ENCODE assay signal across 32 cellular contexts in genomic region chr2:208128136-208128535, GRCh38. TPM values are rescaled to one million over a fixed set of nuclear protein-coding genes. Genes with fewer than 3 reads are reported as not detected.
DNase-seq lines count a peak whose midpoint lies in the region; ATAC-seq, FAIRE-seq and TF ChIP-seq lines count a peak whose summit lies in the region.
"Had no signal": no experiment of that assay in that cellular context is flagged by ENCODE, and none has a peak within 500 bp of the region (broad histone marks: within the 10 kb centered on the region; RNA-seq: fewer than 3 reads in every experiment).

No MANE protein-coding gene starts in this region.

- H2BK12ac ChIP-seq in H1 (ENCODE audit: low read depth, low read length) (no peak overlapping the region), neuronal stem cell (ENCODE audit: low read length) (no peak overlapping the region), trophoblast cell (ENCODE audit: low read length) (peak overlapping the region; percentile 83)

- no peak overlapping the region for H2BK20ac ChIP-seq in H1 (ENCODE audit: low read length)

- H3K4ac ChIP-seq in H1 (replicated peaks; ENCODE audit: insufficient read length, low read depth, low read length) (no peak overlapping the region), neuronal stem cell (ENCODE audit: low read length) (no peak overlapping the region), trophoblast cell (ENCODE audit: low read depth, low read length) (no peak overlapping the region)

- H3K9me3 ChIP-seq in H1 (ENCODE audit: insufficient read depth in 2 of 2, low read depth in 1 of 2, low read length in 1 of 2) (no peaks in the 10 kb centered on the region), neuronal stem cell (replicated peaks in 1 of 2; ENCODE audit: control insufficient read depth in 2 of 2, insufficient read depth in 1 of 2, low read depth in 1 of 2, low read length in 2 of 2) (no peaks in the 10 kb centered on the region), trophoblast cell (ENCODE audit: insufficient read depth, low read depth, low read length) (no peaks in the 10 kb centered on the region), OCI-LY7 (ENCODE audit: low read length) (no peaks in the 10 kb centered on the region)
- H3K9me3 ChIP-seq: BE2C, BLaER1 had no signal

- POLR2A ChIA-PET in H1 (lab: Charles Lee; ENCODE audit: partially characterized antibody) (no interaction called here), OCI-LY7 (lab: Charles Lee) (no interaction called here)

- H3K9ac ChIP-seq in H1 (replicated peaks in 1 of 4; ENCODE audit: extremely low read depth in 1 of 4, low read depth in 3 of 4, low read length in 3 of 4): no peak overlapping the region
- H3K9ac ChIP-seq in neuronal stem cell (ENCODE audit: low read depth, low read length, poor library complexity): no peak overlapping the region
- H3K9ac ChIP-seq in trophoblast cell (ENCODE audit: low read length): no peak overlapping the region
- H3K9ac ChIP-seq: BLaER1 had no signal

- no peak overlapping the region for H3K27ac ChIP-seq in H1 (ENCODE audit: low read depth, low read length)
- no peak overlapping the region for H3K27ac ChIP-seq in neuronal stem cell (replicated peaks; ENCODE audit: low read length)
- H3K27ac ChIP-seq in trophoblast cell (ENCODE audit: low read depth, low read length): no peak overlapping the region
- H3K27ac ChIP-seq in OCI-LY7 (ENCODE audit: low read depth, low read length, poor library complexity, severe bottlenecking): no peak overlapping the region
- H3K27ac ChIP-seq: BLaER1 had no signal

- H2AFZ ChIP-seq in H1 (ENCODE audit: low read length) (no peak overlapping the region), neuronal stem cell (ENCODE audit: low read length) (no peak overlapping the region), trophoblast cell (ENCODE audit: insufficient read depth, low read length, poor library complexity) (no peak overlapping the region), OCI-LY7 (ENCODE audit: low read length) (no peak overlapping the region)

- intact Hi-C loops in OCI-LY7 (cut with micrococcal nuclease; ENCODE audit: unreplicated experiment): no loop called here

- WGBS in H1 (ENCODE audit: extremely low coverage in 1 of 2, insufficient coverage in 1 of 2, insufficient read length in 1 of 2, insufficient replicate concordance in 2 of 2, low coverage in 1 of 2, low lambda C conversion rate in 2 of 2, missing lambda C conversion rate in 1 of 2), 2 experiments: 91% methylated on average over 12 of the region's 12 CpGs; no CpG with 5 or more reads in 1 of the 2 experiments
- WGBS in neuronal stem cell (ENCODE audit: extremely low coverage in 2 of 2, insufficient read length in 2 of 2, insufficient replicate concordance in 1 of 2), 2 donors: no CpG with 5 or more reads among the region's 12 CpGs
- WGBS in trophoblast cell (ENCODE audit: extremely low coverage, insufficient coverage, insufficient read length): no CpG with 5 or more reads among the region's 12 CpGs

- no peaks in the 10 kb centered on the region for H3K79me2 ChIP-seq in H1 (ENCODE audit: control insufficient read depth in 1 of 2, insufficient read depth in 2 of 2, low read length in 2 of 2)
- peaks cover 2% of the 10 kb centered on the region for H3K79me2 ChIP-seq in trophoblast cell (ENCODE audit: control insufficient read depth, insufficient read depth, low read length, poor library complexity)
- no peaks in the 10 kb centered on the region for H3K79me2 ChIP-seq in OCI-LY7 (ENCODE audit: insufficient read depth, low read depth, low read length)

- DNase-seq in H1 (ENCODE audit: low read depth in 1 of 2, low spot score in 2 of 2): peak in 1 of 2 experiments; percentile 36
- no peak for DNase-seq in neuronal stem cell (ENCODE audit: low spot score)
- DNase-seq in trophoblast cell: no peak
- no peak for DNase-seq in NCI-H2029 treated with DMSO at 0.1 percent for 48 hours (lab: John Stamatoyannopoulos, UW)
- no peak for DNase-seq in OCI-LY7 (ENCODE audit: low spot score)
- DNase-seq: 8988T; ACHN; BE2C; C1 segment of cervical spinal cord; CD4-positive, alpha-beta memory T cell; CD4-positive, CD25-positive, alpha-beta regulatory T cell; CD8-positive, alpha-beta memory T cell; COR-L47; DMS 273 treated with DMSO at 0.1 percent for 48 hours; DMS153; DMS53; DMS79; DND-41; EL; GDM1 had no signal

- TF ChIP-seq CTCF in H1 (IDR thresholded peaks at IDR 0.05; ENCODE audit: control extremely low read depth in 1 of 3, insufficient read depth in 1 of 3, low read depth in 1 of 3, low read length in 3 of 3) (no peak), OCI-LY7 (conservative IDR thresholded peaks at IDR 0.05; ENCODE audit: low read length) (no peak)

- H3K23ac ChIP-seq in H1 (ENCODE audit: insufficient read length) (no peak overlapping the region), neuronal stem cell (ENCODE audit: low read depth, low read length, poor library complexity) (no peak overlapping the region), trophoblast cell (ENCODE audit: low read length) (no peak overlapping the region)

- H3K4me2 ChIP-seq in H1 (ENCODE audit: insufficient read depth in 1 of 2, low read depth in 2 of 2, low read length in 2 of 2) (no peak overlapping the region), neuronal stem cell (ENCODE audit: insufficient read depth, low read length, poor library complexity, severe bottlenecking) (no peak overlapping the region), trophoblast cell (ENCODE audit: low read length) (no peak overlapping the region), OCI-LY7 (ENCODE audit: low read length) (no peak overlapping the region)
- H3K4me2 ChIP-seq: BLaER1 had no signal

- H3K9me2 ChIP-seq in OCI-LY7 (ENCODE audit: insufficient read depth, low read length): no peaks in the 10 kb centered on the region

- no peak overlapping the region for H3K56ac ChIP-seq in H1 (replicated peaks; ENCODE audit: insufficient read length, low read depth, low read length)

- H4K12ac ChIP-seq in trophoblast cell (ENCODE audit: low read depth, low read length): no peak overlapping the region

- no peak for TF ChIP-seq POLR2A in H1 (IDR thresholded peaks at IDR 0.05; ENCODE audit: control extremely low read depth in 1 of 2, low read depth in 2 of 2, low read length in 2 of 2)

- H3K79me1 ChIP-seq in H1 (ENCODE audit: low read depth, low read length) (no peaks in the 10 kb centered on the region), neuronal stem cell (ENCODE audit: low read depth, low read length) (no peaks in the 10 kb centered on the region), trophoblast cell (ENCODE audit: low read length) (peaks cover 9% of the 10 kb centered on the region)

- CTCF ChIA-PET in H1 (lab: Charles Lee; ENCODE audit: partially characterized antibody): interaction anchor here (0.8 to 1.3 kb wide), 3 partner anchors 11 to 48 kb away, joined by 3 to 4 read pairs (median 3); no protein-coding TSS in a partner anchor
- CTCF ChIA-PET in OCI-LY7 (lab: Charles Lee; ENCODE audit: unreplicated experiment): no interaction called here

- no peak overlapping the region for H3K18ac ChIP-seq in H1 (ENCODE audit: extremely low read depth, low read length)
- peak overlapping the region; percentile 74 for H3K18ac ChIP-seq in neuronal stem cell (ENCODE audit: low read length)
- no peak overlapping the region for H3K18ac ChIP-seq in trophoblast cell (ENCODE audit: low read length)

- H4K8ac ChIP-seq in H1 (ENCODE audit: extremely low read depth, insufficient read depth, low read length) (0 out of 2 replicates have a peak overlapping the region, but pooled peaks have one; percentile 18), neuronal stem cell (ENCODE audit: low read depth, low read length) (no peak overlapping the region), trophoblast cell (ENCODE audit: low read depth, low read length) (no peak overlapping the region)

- H4K20me1 ChIP-seq in H1 (replicated peaks in 1 of 2; ENCODE audit: control insufficient read depth in 1 of 2, insufficient read depth in 2 of 2, low read length in 2 of 2) (no peaks in the 10 kb centered on the region), OCI-LY7 (ENCODE audit: insufficient read depth, low read length) (no peaks in the 10 kb centered on the region)
- H4K20me1 ChIP-seq: BLaER1 had no signal

- no peak overlapping the region for H3K4me3 ChIP-seq in H1 (ENCODE audit: extremely low read depth in 1 of 4, insufficient read depth in 2 of 4, low read depth in 3 of 4, low read length in 4 of 4)
- H3K4me3 ChIP-seq in neuronal stem cell (ENCODE audit: low read length in 2 of 2): no peak overlapping the region
- H3K4me3 ChIP-seq in trophoblast cell (ENCODE audit: low read depth, low read length): no peak overlapping the region
- H3K4me3 ChIP-seq in OCI-LY7 (ENCODE audit: low read depth, low read length, poor library complexity, severe bottlenecking): no peak overlapping the region
- H3K4me3 ChIP-seq: BLaER1, GM12878 had no signal

- H3K23me2 ChIP-seq in H1 (ENCODE audit: low read depth, low read length): no peaks in the 10 kb centered on the region

- no peak overlapping the region for H3K14ac ChIP-seq in H1 (ENCODE audit: insufficient read length)
- H3K14ac ChIP-seq in neuronal stem cell (ENCODE audit: low read length): no peak overlapping the region
- no peak overlapping the region for H3K14ac ChIP-seq in trophoblast cell (ENCODE audit: low read length)

- BruUV-seq in OCI-LY7 (replicated peaks; lab: Mats Ljungman, UMichigan): no TSS peak

- H3K36me3 ChIP-seq in H1 (ENCODE audit: control insufficient read depth in 2 of 4, insufficient read depth in 4 of 4, low read length in 3 of 4): no peaks in the 10 kb centered on the region
- no peaks in the 10 kb centered on the region for H3K36me3 ChIP-seq in neuronal stem cell (replicated peaks in 1 of 2; ENCODE audit: control insufficient read depth in 2 of 2, insufficient read depth in 2 of 2, low read length in 2 of 2)
- H3K36me3 ChIP-seq in trophoblast cell (ENCODE audit: control insufficient read depth in 1 of 2, insufficient read depth in 2 of 2, low read length in 2 of 2): no peaks in the 10 kb centered on the region
- no peaks in the 10 kb centered on the region for H3K36me3 ChIP-seq in OCI-LY7 (ENCODE audit: insufficient read depth, low read length)
- H3K36me3 ChIP-seq: BE2C, BLaER1 had no signal

- H2BK15ac ChIP-seq in H1 (ENCODE audit: low read length) (no peak overlapping the region; the same call in 1 of the 2 replicates), neuronal stem cell (ENCODE audit: low read length) (no peak overlapping the region)

- no peaks in the 10 kb centered on the region for H3K27me3 ChIP-seq in H1 (replicated peaks in 1 of 4; ENCODE audit: control insufficient read depth in 3 of 4, extremely low read depth in 1 of 4, insufficient read depth in 3 of 4, low read length in 3 of 4)
- no peaks in the 10 kb centered on the region for H3K27me3 ChIP-seq in neuronal stem cell (ENCODE audit: control insufficient read depth in 3 of 3, insufficient read depth in 3 of 3, low read depth in 1 of 3, low read length in 3 of 3)
- H3K27me3 ChIP-seq in trophoblast cell (ENCODE audit: insufficient read depth, low read length): no peaks in the 10 kb centered on the region
- H3K27me3 ChIP-seq: BE2C, BLaER1 had no signal

- no peak for TF ChIP-seq RAD21 in H1 (IDR thresholded peaks at IDR 0.05 in 1 of 2, conservative IDR thresholded peaks at IDR 0.05 in 1 of 2; ENCODE audit: low read depth in 2 of 2, low read length in 2 of 2)

- no peak for ATAC-seq in HG02884 (IDR thresholded peaks at IDR 0.05; ENCODE audit: unreplicated experiment)
- ATAC-seq in GM21515 (IDR thresholded peaks at IDR 0.05; ENCODE audit: unreplicated experiment): no peak
- ATAC-seq: GM12878 had no signal

- H3K4me1 ChIP-seq in H1 (replicated peaks in 1 of 4; ENCODE audit: control insufficient read depth in 3 of 4, insufficient read depth in 4 of 4, low read length in 3 of 4) (no peaks in the 10 kb centered on the region), neuronal stem cell (ENCODE audit: control insufficient read depth in 2 of 2, insufficient read depth in 1 of 2, low read depth in 1 of 2, low read length in 2 of 2) (peaks cover 0 to 8% of the 10 kb centered on the region in 2 donors), trophoblast cell (ENCODE audit: control insufficient read depth in 1 of 2, insufficient read depth in 2 of 2, low read length in 2 of 2) (peaks cover 6 to 14% of the 10 kb centered on the region in 2 experiments), OCI-LY7 (ENCODE audit: insufficient read depth, low read length, poor library complexity, severe bottlenecking) (no peaks in the 10 kb centered on the region)
- H3K4me1 ChIP-seq: BLaER1 had no signal

- H2BK120ac ChIP-seq in H1 (replicated peaks; ENCODE audit: low read depth, low read length): no peak overlapping the region
- H2BK120ac ChIP-seq in neuronal stem cell (ENCODE audit: low read depth, low read length): no peak overlapping the region
- H2BK120ac ChIP-seq in trophoblast cell (ENCODE audit: insufficient read depth, low read length, poor library complexity): peak overlapping the region; percentile 56

- H2BK5ac ChIP-seq in H1 (ENCODE audit: low read depth, low read length) (no peak overlapping the region), neuronal stem cell (ENCODE audit: low read length) (no peak overlapping the region), trophoblast cell (ENCODE audit: low read depth, low read length, poor library complexity) (no peak overlapping the region)

- no peak for TF ChIP-seq EP300 in H1 (IDR thresholded peaks at IDR 0.05; ENCODE audit: borderline replicate concordance in 1 of 2, low read depth in 2 of 2, low read length in 2 of 2)

- no peak overlapping the region for H2AK5ac ChIP-seq in H1 (ENCODE audit: low read depth, low read length)
- no peak overlapping the region for H2AK5ac ChIP-seq in neuronal stem cell (ENCODE audit: low read depth, low read length)
- H2AK5ac ChIP-seq in trophoblast cell (ENCODE audit: low read length): peak overlapping the region; percentile 96

- no peak for FAIRE-seq in H1 (lab: Jason Lieb, UNC)
- FAIRE-seq: A204.1, GM12878, GM12892, GM18507 had no signal

- no peak overlapping the region for H4K5ac ChIP-seq in H1 (ENCODE audit: insufficient read length, low read depth, low read length)

- H4K91ac ChIP-seq in H1 (replicated peaks; ENCODE audit: insufficient read length, low read length) (no peak overlapping the region), neuronal stem cell (ENCODE audit: low read depth, low read length, poor library complexity) (no peak overlapping the region), trophoblast cell (ENCODE audit: low read depth, low read length) (peak overlapping the region; percentile 36)

RNA-seq across cellular contexts. Expression of gene CRYGC, which starts 1.5 kb away (rescaled TPM):
- not detected in 2 replicates for total RNA-seq in H1 (2021; fragmentation: NEBNext Ultra II Directional; extraction: Animal tissue kit (Norgen Biotek cat#: 25700))
- not detected in 2 replicates for polyA plus RNA-seq in H1 (2011; rRNA removed)
- polyA plus RNA-seq in H1 (2011; cell fraction: cytosol; rRNA removed): not detected
- not detected for polyA plus RNA-seq in H1 (2011; cell fraction: nucleus; rRNA removed)
- polyA plus RNA-seq in H1 (2012, experiment 1 of 2): not detected in 4 replicates
- not detected for polyA plus RNA-seq in H1 (2012, experiment 2 of 2)
- polyA plus RNA-seq in H1 (2013, experiment 1 of 2): not detected
- polyA plus RNA-seq in H1 (2013, experiment 2 of 2): not detected
- polyA minus RNA-seq in H1 (2011; rRNA and poly(A)+ RNA removed): not detected in 2 replicates
- not detected for polyA minus RNA-seq in H1 (2011; cell fraction: cytosol; rRNA and poly(A)+ RNA removed)
- polyA minus RNA-seq in H1 (2011; cell fraction: nucleus; rRNA and poly(A)+ RNA removed): not detected
- not detected for polyA plus RNA-seq in neuronal stem cell (2013, experiment 1 of 2)
- not detected for polyA plus RNA-seq in neuronal stem cell (2013, experiment 2 of 2)
- 0.17 and 0.25 TPM in 2 replicates for polyA plus RNA-seq in trophoblast cell (2013)
- total RNA-seq in OCI-LY7 (2014; rRNA removed; shearing (Covaris generic)): not detected in 2 replicates
- total RNA-seq in OCI-LY7 (2022): not detected in 2 replicates
- total RNA-seq: A673; CD4-positive, alpha-beta memory T cell; CD4-positive, CD25-positive, alpha-beta regulatory T cell; CD8-positive, alpha-beta memory T cell; Daoy; GM12878 had no signal
- polyA plus RNA-seq: AG04450; CD14-positive monocyte; CD4-positive, alpha-beta memory T cell; CD4-positive, CD25-positive, alpha-beta regulatory T cell; CD8-positive, alpha-beta memory T cell; GM12878 had no signal

RNA-seq across cellular contexts. Expression of gene CRYGD, which starts 3.8 kb away (rescaled TPM):
- 0.98 and 2.9 TPM in 2 replicates for total RNA-seq in H1 (2021; fragmentation: NEBNext Ultra II Directional; extraction: Animal tissue kit (Norgen Biotek cat#: 25700))
- polyA plus RNA-seq in H1 (2011; rRNA removed): 6.0 and 7.1 TPM in 2 replicates
- polyA plus RNA-seq in H1 (2011; cell fraction: cytosol; rRNA removed): 4.6 TPM
- polyA plus RNA-seq in H1 (2011; cell fraction: nucleus; rRNA removed): 11.6 TPM
- polyA plus RNA-seq in H1 (2012, experiment 1 of 2): 3.8 to 8.8 TPM (median 6.2 TPM) in 4 replicates
- polyA plus RNA-seq in H1 (2012, experiment 2 of 2): 12.4 TPM
- polyA plus RNA-seq in H1 (2013, experiment 1 of 2): 1.3 TPM
- polyA plus RNA-seq in H1 (2013, experiment 2 of 2): 1.7 TPM
- 0.38 and 1.2 TPM in 2 replicates for polyA minus RNA-seq in H1 (2011; rRNA and poly(A)+ RNA removed)
- not detected for polyA minus RNA-seq in H1 (2011; cell fraction: cytosol; rRNA and poly(A)+ RNA removed)
- 1.6 TPM for polyA minus RNA-seq in H1 (2011; cell fraction: nucleus; rRNA and poly(A)+ RNA removed)
- 0.99 TPM for polyA plus RNA-seq in neuronal stem cell (2013, experiment 1 of 2)
- polyA plus RNA-seq in neuronal stem cell (2013, experiment 2 of 2): 1.1 TPM
- polyA plus RNA-seq in trophoblast cell (2013): not detected in 2 replicates
- not detected in 2 replicates for total RNA-seq in OCI-LY7 (2014; rRNA removed; shearing (Covaris generic))
- not detected in 2 replicates for total RNA-seq in OCI-LY7 (2022)
- total RNA-seq: A673; CD4-positive, alpha-beta memory T cell; CD8-positive, alpha-beta memory T cell; Daoy; G401; GM12878 had no signal
- polyA plus RNA-seq: AG04450; CD14-positive monocyte; CD4-positive, alpha-beta memory T cell; CD4-positive, CD25-positive, alpha-beta regulatory T cell; CD8-positive, alpha-beta memory T cell; GM12878 had no signal

RNA-seq across cellular contexts. Expression of gene CRYGB, which starts 17.8 kb away (rescaled TPM):
- total RNA-seq in H1 (2021; fragmentation: NEBNext Ultra II Directional; extraction: Animal tissue kit (Norgen Biotek cat#: 25700)): not detected in 2 replicates
- polyA plus RNA-seq in H1 (2011; rRNA removed): 0.30 and 0.38 TPM in 2 replicates
- 0.21 TPM for polyA plus RNA-seq in H1 (2011; cell fraction: cytosol; rRNA removed)
- not detected for polyA plus RNA-seq in H1 (2011; cell fraction: nucleus; rRNA removed)
- 0.33 TPM in 1 of 4 replicates, not detected in the others for polyA plus RNA-seq in H1 (2012, experiment 1 of 2)
- polyA plus RNA-seq in H1 (2012, experiment 2 of 2): not detected
- polyA plus RNA-seq in H1 (2013, experiment 1 of 2): 0.22 TPM
- polyA plus RNA-seq in H1 (2013, experiment 2 of 2): 0.77 TPM
- polyA minus RNA-seq in H1 (2011; rRNA and poly(A)+ RNA removed): not detected in 2 replicates
- polyA minus RNA-seq in H1 (2011; cell fraction: cytosol; rRNA and poly(A)+ RNA removed): not detected
- not detected for polyA minus RNA-seq in H1 (2011; cell fraction: nucleus; rRNA and poly(A)+ RNA removed)
- polyA plus RNA-seq in neuronal stem cell (2013, experiment 1 of 2): not detected
- not detected for polyA plus RNA-seq in neuronal stem cell (2013, experiment 2 of 2)
- not detected in 2 replicates for polyA plus RNA-seq in trophoblast cell (2013)
- total RNA-seq in OCI-LY7 (2014; rRNA removed; shearing (Covaris generic)): not detected in 2 replicates
- not detected in 2 replicates for total RNA-seq in OCI-LY7 (2022)
- total RNA-seq: A673; CD4-positive, alpha-beta memory T cell; CD4-positive, CD25-positive, alpha-beta regulatory T cell; CD8-positive, alpha-beta memory T cell; Daoy; G401; GM12878 had no signal
- polyA plus RNA-seq: AG04450; CD14-positive monocyte; CD4-positive, alpha-beta memory T cell; CD4-positive, CD25-positive, alpha-beta regulatory T cell; CD8-positive, alpha-beta memory T cell; GM12878 had no signal

RNA-seq across cellular contexts. Expression of gene CRYGA, which starts 35.3 kb away (rescaled TPM):
- total RNA-seq in H1 (2021; fragmentation: NEBNext Ultra II Directional; extraction: Animal tissue kit (Norgen Biotek cat#: 25700)): not detected in 2 replicates
- polyA plus RNA-seq in H1 (2011; rRNA removed): not detected in 2 replicates
- polyA plus RNA-seq in H1 (2011; cell fraction: cytosol; rRNA removed): not detected
- polyA plus RNA-seq in H1 (2011; cell fraction: nucleus; rRNA removed): not detected
- not detected in 4 replicates for polyA plus RNA-seq in H1 (2012, experiment 1 of 2)
- polyA plus RNA-seq in H1 (2012, experiment 2 of 2): not detected
- polyA plus RNA-seq in H1 (2013, experiment 1 of 2): 0.10 TPM
- polyA plus RNA-seq in H1 (2013, experiment 2 of 2): not detected
- polyA minus RNA-seq in H1 (2011; rRNA and poly(A)+ RNA removed): not detected in 2 replicates
- not detected for polyA minus RNA-seq in H1 (2011; cell fraction: cytosol; rRNA and poly(A)+ RNA removed)
- not detected for polyA minus RNA-seq in H1 (2011; cell fraction: nucleus; rRNA and poly(A)+ RNA removed)
- polyA plus RNA-seq in neuronal stem cell (2013, experiment 1 of 2): not detected
- polyA plus RNA-seq in neuronal stem cell (2013, experiment 2 of 2): not detected
- not detected in 2 replicates for polyA plus RNA-seq in trophoblast cell (2013)
- total RNA-seq in OCI-LY7 (2014; rRNA removed; shearing (Covaris generic)): not detected in 2 replicates
- total RNA-seq in OCI-LY7 (2022): not detected in 2 replicates
- total RNA-seq: A673; CD4-positive, alpha-beta memory T cell; CD4-positive, CD25-positive, alpha-beta regulatory T cell; CD8-positive, alpha-beta memory T cell; Daoy; G401; GM12878 had no signal
- polyA plus RNA-seq: AG04450; CD14-positive monocyte; CD4-positive, alpha-beta memory T cell; CD4-positive, CD25-positive, alpha-beta regulatory T cell; CD8-positive, alpha-beta memory T cell; GM12878 had no signal
